12 cellular contexts compared by ENCODE assay signal in the genomic region with DNA sequence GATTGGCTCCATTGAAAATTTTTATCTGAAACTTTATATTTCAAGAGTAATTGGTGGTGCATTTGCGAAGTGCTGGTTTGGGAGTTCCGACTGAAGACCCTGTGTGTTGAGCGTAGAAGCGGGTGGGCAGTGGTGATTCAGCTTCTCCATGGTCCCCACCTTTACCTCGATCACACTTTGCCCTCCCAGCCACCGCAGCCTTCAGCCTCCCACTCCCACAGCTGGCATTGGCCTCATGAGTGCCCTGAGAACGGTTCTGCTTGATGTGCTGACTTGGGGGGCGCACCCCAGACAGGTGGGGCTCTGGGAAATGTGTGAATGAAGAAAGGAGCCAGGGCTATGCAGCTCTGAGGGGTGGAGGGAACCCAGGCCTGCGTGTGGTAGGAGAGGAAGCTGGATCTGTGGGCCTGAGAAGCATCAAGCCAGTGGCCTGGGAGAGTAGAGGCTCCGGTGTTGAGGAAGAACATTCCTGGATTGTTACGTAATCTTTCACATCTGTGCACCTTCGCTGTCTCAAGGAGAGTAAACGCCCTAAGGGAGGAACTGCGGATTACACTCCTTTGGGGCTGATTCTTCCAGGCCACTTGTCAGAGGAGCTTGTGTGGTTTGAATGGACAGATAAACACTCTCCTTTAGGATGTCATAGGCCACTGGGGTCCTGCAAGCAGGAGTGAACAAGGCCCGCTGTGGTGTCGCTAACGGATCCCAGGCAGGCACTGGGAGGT.
DNase-seq lines count a peak whose midpoint lies in the region; ATAC-seq and TF ChIP-seq lines count a peak whose summit lies in the region.
"Had no signal": no experiment of that assay in that cellular context is flagged by ENCODE, and none has a peak within 500 bp of the region (broad histone marks: within the 10 kb centered on the region; RNA-seq: fewer than 3 reads in every experiment).

No MANE protein-coding gene starts in this region.

- H3K27ac ChIP-seq in brain microvascular endothelial cell: peak overlapping the region; percentile 75
- H3K27ac ChIP-seq in mesendoderm (ENCODE audit: low read depth, low read length): no peak overlapping the region

- no peak overlapping the region for H4K8ac ChIP-seq in mesendoderm (ENCODE audit: low read depth, low read length)

- H3K23ac ChIP-seq in mesendoderm (ENCODE audit: low read length): no peak overlapping the region

- H2AK5ac ChIP-seq in mesendoderm (ENCODE audit: low read length): no peak overlapping the region

- no peaks in the 10 kb centered on the region for H3K79me1 ChIP-seq in mesendoderm (ENCODE audit: low read length)

- H3K79me2 ChIP-seq in mesendoderm (ENCODE audit: control insufficient read depth, insufficient read depth, low read length): no peaks in the 10 kb centered on the region

- H3K4me1 ChIP-seq in mesendoderm (ENCODE audit: control insufficient read depth, low read depth, low read length): no peaks in the 10 kb centered on the region

- no peak overlapping the region for H3K18ac ChIP-seq in mesendoderm (ENCODE audit: low read length)

- no peak overlapping the region for H2BK5ac ChIP-seq in mesendoderm (ENCODE audit: low read length)

- no peak for TF ChIP-seq CTCF in AG10803 (conservative IDR thresholded peaks at IDR 0.05; ENCODE audit: low read length)
- no peak for TF ChIP-seq CTCF in brain microvascular endothelial cell (IDR thresholded peaks at IDR 0.05; ENCODE audit: low read depth, low read length, missing control alignments)

- H2BK120ac ChIP-seq in mesendoderm (ENCODE audit: low read depth, low read length): no peak overlapping the region

- no CpG with 5 or more reads among the region's 17 CpGs for WGBS in mesendoderm (ENCODE audit: extremely low coverage, insufficient coverage, low lambda C conversion rate)

- no peak overlapping the region for H2BK15ac ChIP-seq in mesendoderm (replicated peaks; ENCODE audit: low read depth)

- H3K9ac ChIP-seq in mesendoderm (ENCODE audit: low read length): no peak overlapping the region

- ATAC-seq in GM18907 (IDR thresholded peaks at IDR 0.05; ENCODE audit: unreplicated experiment) (no peak), HG02610 (IDR thresholded peaks at IDR 0.05; ENCODE audit: unreplicated experiment) (no peak), HG02798 (IDR thresholded peaks at IDR 0.05; ENCODE audit: poor library complexity, unreplicated experiment) (no peak)
- ATAC-seq: naive thymus-derived CD4-positive, alpha-beta T cell had no signal

- H3K36me3 ChIP-seq in brain microvascular endothelial cell (replicated peaks) (peaks cover 7% of the 10 kb centered on the region), mesendoderm (ENCODE audit: control insufficient read depth, insufficient read depth, low read length) (no peaks in the 10 kb centered on the region)

- no peak overlapping the region for H3K56ac ChIP-seq in mesendoderm (ENCODE audit: low read length)

- no peaks in the 10 kb centered on the region for H3K27me3 ChIP-seq in brain microvascular endothelial cell (replicated peaks)
- no peaks in the 10 kb centered on the region for H3K27me3 ChIP-seq in mesendoderm (ENCODE audit: insufficient read depth, low read length, poor library complexity)

- no peak overlapping the region for H4K5ac ChIP-seq in mesendoderm (ENCODE audit: low read length)

- DNase-seq in AG10803 (ENCODE audit: low read depth) (peak; percentile 23), HT-29 (ENCODE audit: low spot score) (peak; percentile 60), brain microvascular endothelial cell (no peak), mesendoderm (peak; percentile 78), T-helper 1 cell (no peak)
- DNase-seq: activated T-cell treated with anti-CD3 and anti-CD28 coated beads for 4 hours; CD4-positive, CD25-positive, alpha-beta regulatory T cell; naive thymus-derived CD4-positive, alpha-beta T cell; OCI-M1 had no signal

- H3K4ac ChIP-seq in mesendoderm (ENCODE audit: low read depth, low read length): no peak overlapping the region

- H3K4me3 ChIP-seq in AG10803 (ENCODE audit: low read length) (no peak overlapping the region), brain microvascular endothelial cell (ENCODE audit: low read depth, low read length) (no peak overlapping the region), mesendoderm (ENCODE audit: low read length) (no peak overlapping the region)

- in situ Hi-C loops in brain microvascular endothelial cell (cut with HindIII; ENCODE audit: low pct_ligation_motif_present, low sequenced_read_pairs): no loop called here

- H3K4me2 ChIP-seq in mesendoderm (ENCODE audit: low read length): no peak overlapping the region

Comparison
In these comparisons a context has a peak if more than half of its experiments do, and no peak if none do; other contexts are left out.
1. DNase-seq: peak in AG10803 (single experiment), HT-29 (single experiment) and mesendoderm (single experiment); none in brain microvascular endothelial cell (single experiment) and T-helper 1 cell (0 of 5).